ENCODE assay signal across 1 cellular context in the genomic region with DNA sequence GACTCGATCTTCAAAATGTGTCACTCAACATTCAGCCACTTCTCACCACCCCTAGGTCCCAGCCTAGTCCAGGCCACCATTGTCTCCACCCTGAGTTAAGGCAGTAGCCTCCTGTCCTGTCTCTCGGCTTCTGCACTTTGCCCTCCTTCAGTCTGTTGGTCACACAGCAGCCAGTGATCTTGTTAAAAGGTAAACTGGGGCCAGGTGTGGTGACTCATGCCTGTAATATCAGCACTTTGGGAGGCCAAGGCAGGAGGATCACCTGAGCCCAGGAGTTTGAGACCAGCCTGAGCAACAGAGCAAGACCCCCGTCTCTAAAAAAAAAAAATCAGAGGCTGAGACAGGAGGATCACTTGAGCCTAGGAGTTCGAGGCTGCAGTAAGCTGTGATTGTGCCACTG.
TF ChIP-seq lines count a peak whose summit lies in the region.

No MANE protein-coding gene starts in this region.

TF ChIP-seq in HepG2, 621 proteins besides CTCF, POLR2A, EP300 and RAD21 (continued from another document):
- TF ChIP-seq, protein P1, sequence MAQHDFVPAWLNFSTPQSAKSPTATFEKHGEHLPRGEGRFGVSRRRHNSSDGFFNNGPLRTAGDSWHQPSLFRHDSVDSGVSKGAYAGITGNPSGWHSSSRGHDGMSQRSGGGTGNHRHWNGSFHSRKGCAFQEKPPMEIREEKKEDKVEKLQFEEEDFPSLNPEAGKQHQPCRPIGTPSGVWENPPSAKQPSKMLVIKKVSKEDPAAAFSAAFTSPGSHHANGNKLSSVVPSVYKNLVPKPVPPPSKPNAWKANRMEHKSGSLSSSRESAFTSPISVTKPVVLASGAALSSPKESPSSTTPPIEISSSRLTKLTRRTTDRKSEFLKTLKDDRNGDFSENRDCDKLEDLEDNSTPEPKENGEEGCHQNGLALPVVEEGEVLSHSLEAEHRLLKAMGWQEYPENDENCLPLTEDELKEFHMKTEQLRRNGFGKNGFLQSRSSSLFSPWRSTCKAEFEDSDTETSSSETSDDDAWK (CRISPR knock-in tag; IDR thresholded peaks at IDR 0.05) = no peak
- TF ChIP-seq PAXIP1 (CRISPR knock-in tag; conservative IDR thresholded peaks at IDR 0.05) = peak; percentile 62
- TF ChIP-seq, protein P2, sequence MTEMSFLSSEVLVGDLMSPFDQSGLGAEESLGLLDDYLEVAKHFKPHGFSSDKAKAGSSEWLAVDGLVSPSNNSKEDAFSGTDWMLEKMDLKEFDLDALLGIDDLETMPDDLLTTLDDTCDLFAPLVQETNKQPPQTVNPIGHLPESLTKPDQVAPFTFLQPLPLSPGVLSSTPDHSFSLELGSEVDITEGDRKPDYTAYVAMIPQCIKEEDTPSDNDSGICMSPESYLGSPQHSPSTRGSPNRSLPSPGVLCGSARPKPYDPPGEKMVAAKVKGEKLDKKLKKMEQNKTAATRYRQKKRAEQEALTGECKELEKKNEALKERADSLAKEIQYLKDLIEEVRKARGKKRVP (CRISPR knock-in tag; IDR thresholded peaks at IDR 0.05) = no peak
- TF ChIP-seq, protein P3, sequence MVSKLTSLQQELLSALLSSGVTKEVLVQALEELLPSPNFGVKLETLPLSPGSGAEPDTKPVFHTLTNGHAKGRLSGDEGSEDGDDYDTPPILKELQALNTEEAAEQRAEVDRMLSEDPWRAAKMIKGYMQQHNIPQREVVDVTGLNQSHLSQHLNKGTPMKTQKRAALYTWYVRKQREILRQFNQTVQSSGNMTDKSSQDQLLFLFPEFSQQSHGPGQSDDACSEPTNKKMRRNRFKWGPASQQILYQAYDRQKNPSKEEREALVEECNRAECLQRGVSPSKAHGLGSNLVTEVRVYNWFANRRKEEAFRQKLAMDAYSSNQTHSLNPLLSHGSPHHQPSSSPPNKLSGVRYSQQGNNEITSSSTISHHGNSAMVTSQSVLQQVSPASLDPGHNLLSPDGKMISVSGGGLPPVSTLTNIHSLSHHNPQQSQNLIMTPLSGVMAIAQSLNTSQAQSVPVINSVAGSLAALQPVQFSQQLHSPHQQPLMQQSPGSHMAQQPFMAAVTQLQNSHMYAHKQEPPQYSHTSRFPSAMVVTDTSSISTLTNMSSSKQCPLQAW (CRISPR knock-in tag; IDR thresholded peaks at IDR 0.05) = peak; percentile 56
- TF ChIP-seq MTA3 (CRISPR knock-in tag; IDR thresholded peaks at IDR 0.05) = no peak
- peak; percentile 36; the same call in 1 of the 2 replicates for TF ChIP-seq JUN (CRISPR knock-in tag; IDR thresholded peaks at IDR 0.05)
- TF ChIP-seq MED1 (CRISPR knock-in tag; IDR thresholded peaks at IDR 0.05) = 0 out of 2 replicates have a peak, but pooled peaks have one; percentile 15
- TF ChIP-seq FOXK1 (CRISPR knock-in tag; IDR thresholded peaks at IDR 0.05; ENCODE audit: borderline replicate concordance, low read depth) = peak; percentile 41; the same call in 1 of the 2 replicates
- 0 out of 2 replicates have a peak, but pooled peaks have one; percentile 18 for TF ChIP-seq HOXA3 (CRISPR knock-in tag; IDR thresholded peaks at IDR 0.05)
- TF ChIP-seq ADNP (CRISPR knock-in tag; IDR thresholded peaks at IDR 0.05) = 0 out of 2 replicates have a peak, but pooled peaks have one; percentile 45
- TF ChIP-seq JUND (CRISPR knock-in tag; IDR thresholded peaks at IDR 0.05) = peak; percentile 88
- 0 out of 2 replicates have a peak, but pooled peaks have one; percentile 13 for TF ChIP-seq ZNF792 (CRISPR knock-in tag; IDR thresholded peaks at IDR 0.05)
- TF ChIP-seq, protein P4, sequence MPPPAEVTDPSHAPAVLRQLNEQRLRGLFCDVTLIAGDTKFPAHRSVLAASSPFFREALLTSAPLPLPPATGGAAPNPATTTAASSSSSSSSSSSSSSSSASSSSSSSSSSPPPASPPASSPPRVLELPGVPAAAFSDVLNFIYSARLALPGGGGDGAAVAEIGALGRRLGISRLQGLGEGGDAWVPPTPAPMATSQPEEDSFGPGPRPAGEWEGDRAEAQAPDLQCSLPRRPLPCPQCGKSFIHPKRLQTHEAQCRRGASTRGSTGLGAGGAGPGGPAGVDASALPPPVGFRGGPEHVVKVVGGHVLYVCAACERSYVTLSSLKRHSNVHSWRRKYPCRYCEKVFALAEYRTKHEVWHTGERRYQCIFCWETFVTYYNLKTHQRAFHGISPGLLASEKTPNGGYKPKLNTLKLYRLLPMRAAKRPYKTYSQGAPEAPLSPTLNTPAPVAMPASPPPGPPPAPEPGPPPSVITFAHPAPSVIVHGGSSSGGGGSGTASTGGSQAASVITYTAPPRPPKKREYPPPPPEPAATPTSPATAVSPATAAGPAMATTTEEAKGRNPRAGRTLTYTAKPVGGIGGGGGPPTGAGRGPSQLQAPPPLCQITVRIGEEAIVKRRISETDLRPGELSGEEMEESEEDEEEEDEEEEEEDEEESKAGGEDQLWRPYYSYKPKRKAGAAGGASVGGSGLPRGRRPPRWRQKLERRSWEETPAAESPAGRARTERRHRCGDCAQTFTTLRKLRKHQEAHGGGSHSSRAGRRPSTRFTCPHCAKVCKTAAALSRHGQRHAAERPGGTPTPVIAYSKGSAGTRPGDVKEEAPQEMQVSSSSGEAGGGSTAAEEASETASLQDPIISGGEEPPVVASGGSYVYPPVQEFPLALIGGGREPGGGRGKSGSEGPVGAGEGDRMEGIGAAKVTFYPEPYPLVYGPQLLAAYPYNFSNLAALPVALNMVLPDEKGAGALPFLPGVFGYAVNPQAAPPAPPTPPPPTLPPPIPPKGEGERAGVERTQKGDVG (CRISPR knock-in tag; IDR thresholded peaks at IDR 0.05; ENCODE audit: borderline replicate concordance) = peak; percentile 5; the same call in 1 of the 2 replicates
